ENCODE assay signal across 17 cellular contexts in genomic region chr3:52257911-52258310, GRCh38. TPM values are rescaled to one million over a fixed set of nuclear protein-coding genes. Genes with fewer than 3 reads are reported as not detected.
DNase-seq lines count a peak whose midpoint lies in the region; ATAC-seq and TF ChIP-seq lines count a peak whose summit lies in the region.
"Had no signal": no experiment of that assay in that cellular context is flagged by ENCODE, and none has a peak within 500 bp of the region (broad histone marks: within the 10 kb centered on the region; RNA-seq: fewer than 3 reads in every experiment).

No MANE protein-coding gene starts in this region.

- no peaks in the 10 kb centered on the region for H3K9me3 Mint-ChIP-seq in stimulated activated naive CD8-positive, alpha-beta T cell treated with anti-CD3 and anti-CD28 coated beads, Interleukin-15, Interleukin-2, amounts not matched to agents 100 ng/mL and 50 ng/mL, for 24 hours
- H3K9me3 Mint-ChIP-seq in activated naive CD8-positive, alpha-beta T cell treated with anti-CD3 and anti-CD28 coated beads, Interleukin-2, amount 10 ng/mL, durations not matched to agents 7 days and 5 days = no peaks in the 10 kb centered on the region
- no peaks in the 10 kb centered on the region for H3K9me3 Mint-ChIP-seq in WTC11
- H3K9me3 Mint-ChIP-seq: T-helper 1 cell treated with Interleukin-12 subunit alpha and Interleukin-12 subunit beta and Interleukin-4 antibody, amounts not matched to agents 30 μg/mL and 1 μg/mL, for 36 hours had no signal

- H3K4me3 Mint-ChIP-seq in stimulated activated naive CD8-positive, alpha-beta T cell treated with anti-CD3 and anti-CD28 coated beads, Interleukin-15, Interleukin-2, amounts not matched to agents 100 ng/mL and 50 ng/mL, for 24 hours = no peak overlapping the region
- no peak overlapping the region for H3K4me3 Mint-ChIP-seq in activated naive CD8-positive, alpha-beta T cell treated with anti-CD3 and anti-CD28 coated beads, Interleukin-2, amount 10 ng/mL, durations not matched to agents 7 days and 5 days
- no peak overlapping the region for H3K4me3 Mint-ChIP-seq in WTC11
- H3K4me3 Mint-ChIP-seq: CD14-positive monocyte; T-helper 1 cell treated with Interleukin-12 subunit alpha and Interleukin-12 subunit beta and Interleukin-4 antibody, amounts not matched to agents 30 μg/mL and 1 μg/mL, for 36 hours had no signal

- ATAC-seq in stimulated activated naive CD8-positive, alpha-beta T cell treated with anti-CD3 and anti-CD28 coated beads, Interleukin-15, Interleukin-2, amounts not matched to agents 100 U/mL and 50 U/mL, for 24 hours = no peak
- ATAC-seq in activated naive CD8-positive, alpha-beta T cell treated with anti-CD3 and anti-CD28 coated beads, Interleukin-2, amount 10 ng/mL, durations not matched to agents 7 days and 5 days (ENCODE audit: low read depth) = no peak
- ATAC-seq in WTC11 (no peak), HG03457 (IDR thresholded peaks at IDR 0.05; ENCODE audit: unreplicated experiment) (no peak)
- ATAC-seq: Panc1 had no signal

- DNase-seq in stimulated activated naive CD8-positive, alpha-beta T cell treated with anti-CD3 and anti-CD28 coated beads, Interleukin-15, Interleukin-2, amounts not matched to agents 100 U/mL and 50 U/mL, for 24 hours = no peak
- no peak for DNase-seq in activated naive CD8-positive, alpha-beta T cell treated with anti-CD3 and anti-CD28 coated beads, Interleukin-2, amount 10 ng/mL, durations not matched to agents 7 days and 5 days
- DNase-seq in fibroblast of villous mesenchyme (ENCODE audit: low read depth) (peak; percentile 50), WTC11 (ENCODE audit: low spot score) (no peak), activated gamma-delta T cell treated with Interleukin-2 at 50 U/mL for 16 hours (no peak)
- no peak for DNase-seq in stimulated activated CD4-positive, alpha-beta T cell treated with anti-CD3 and anti-CD28 coated beads, Interleukin-15, amount 100 ng/mL, for 24 hours
- DNase-seq: GDM1, hippocampal formation, islet precursor cell, NCI-H446 treated with DMSO at 0.1 percent for 48 hours, SJCRH30 had no signal

- POLR2A ChIA-PET in activated naive CD8-positive, alpha-beta T cell treated with anti-CD3 and anti-CD28 coated beads, Interleukin-2, amount 10 ng/mL, durations not matched to agents 7 days and 5 days (lab: Charles Lee) = interaction anchor here (1.9 to 30.7 kb wide), 2 partner anchors 18 to 20 kb away, joined by 7 to 1053 read pairs; partner anchors contain the start of genes GLYCTK and WDR82
- POLR2A ChIA-PET in WTC11 (lab: Charles Lee) = no interaction called here

- H3K27ac Mint-ChIP-seq in stimulated activated naive CD8-positive, alpha-beta T cell treated with anti-CD3 and anti-CD28 coated beads, Interleukin-15, Interleukin-2, amounts not matched to agents 100 ng/mL and 50 ng/mL, for 24 hours = peak overlapping the region; percentile 75
- peak overlapping the region; percentile 50 for H3K27ac Mint-ChIP-seq in activated naive CD8-positive, alpha-beta T cell treated with anti-CD3 and anti-CD28 coated beads, Interleukin-2, amount 10 ng/mL, durations not matched to agents 7 days and 5 days
- H3K27ac Mint-ChIP-seq in WTC11 = no peak overlapping the region

- no peak overlapping the region for H3K4me3 ChIP-seq in fibroblast of villous mesenchyme (ENCODE audit: low read depth, low read length)
- H3K4me3 ChIP-seq: SJCRH30, thoracic aorta had no signal

- peaks cover 93% of the 10 kb centered on the region for H3K4me1 Mint-ChIP-seq in stimulated activated naive CD8-positive, alpha-beta T cell treated with anti-CD3 and anti-CD28 coated beads, Interleukin-15, Interleukin-2, amounts not matched to agents 100 ng/mL and 50 ng/mL, for 24 hours (ENCODE audit: low read depth)
- peaks cover 78% of the 10 kb centered on the region for H3K4me1 Mint-ChIP-seq in activated naive CD8-positive, alpha-beta T cell treated with anti-CD3 and anti-CD28 coated beads, Interleukin-2, amount 10 ng/mL, durations not matched to agents 7 days and 5 days
- H3K4me1 Mint-ChIP-seq in WTC11 = no peaks in the 10 kb centered on the region

- no peaks in the 10 kb centered on the region for H3K27me3 Mint-ChIP-seq in stimulated activated naive CD8-positive, alpha-beta T cell treated with anti-CD3 and anti-CD28 coated beads, Interleukin-15, Interleukin-2, amounts not matched to agents 100 ng/mL and 50 ng/mL, for 24 hours
- no peaks in the 10 kb centered on the region for H3K27me3 Mint-ChIP-seq in activated naive CD8-positive, alpha-beta T cell treated with anti-CD3 and anti-CD28 coated beads, Interleukin-2, amount 10 ng/mL, durations not matched to agents 7 days and 5 days
- H3K27me3 Mint-ChIP-seq in WTC11 (ENCODE audit: low read depth) = no peaks in the 10 kb centered on the region

- no peak for TF ChIP-seq CTCF in fibroblast of villous mesenchyme (IDR thresholded peaks at IDR 0.05; ENCODE audit: insufficient read depth, low read depth, low read length)
- TF ChIP-seq CTCF in WTC11 (IDR thresholded peaks at IDR 0.05) = no peak

- peaks cover 96% of the 10 kb centered on the region for H3K36me3 Mint-ChIP-seq in stimulated activated naive CD8-positive, alpha-beta T cell treated with anti-CD3 and anti-CD28 coated beads, Interleukin-15, Interleukin-2, amounts not matched to agents 100 ng/mL and 50 ng/mL, for 24 hours (ENCODE audit: low read depth)
- peaks cover 71% of the 10 kb centered on the region for H3K36me3 Mint-ChIP-seq in activated naive CD8-positive, alpha-beta T cell treated with anti-CD3 and anti-CD28 coated beads, Interleukin-2, amount 10 ng/mL, durations not matched to agents 7 days and 5 days
- H3K36me3 Mint-ChIP-seq in WTC11 = peaks cover 87% of the 10 kb centered on the region

- CTCF ChIA-PET in WTC11 (lab: Charles Lee) = interaction anchor here (1.0 to 1.2 kb wide), 2 partner anchors 26 to 38 kb away, joined by 3 to 4 read pairs; no protein-coding TSS in a partner anchor

TF ChIP-seq in WTC11, 78 proteins besides CTCF, POLR2A, EP300 and RAD21 (continues in another document):
- TF ChIP-seq JAZF1 (CRISPR knock-in tag; IDR thresholded peaks at IDR 0.05) = no peak
- TF ChIP-seq KAT7 (CRISPR knock-in tag; IDR thresholded peaks at IDR 0.05; ENCODE audit: borderline replicate concordance) = no peak
- no peak for TF ChIP-seq JUN (CRISPR knock-in tag; IDR thresholded peaks at IDR 0.05)
- no peak for TF ChIP-seq ZNF416 (CRISPR knock-in tag; IDR thresholded peaks at IDR 0.05)
- no peak for TF ChIP-seq ZNF423 (CRISPR knock-in tag; IDR thresholded peaks at IDR 0.05)
- no peak for TF ChIP-seq E2F4 (CRISPR knock-in tag; IDR thresholded peaks at IDR 0.05; ENCODE audit: borderline replicate concordance, low read depth)
- TF ChIP-seq ZNF232 (CRISPR knock-in tag; IDR thresholded peaks at IDR 0.05) = no peak
- no peak for TF ChIP-seq PRRX2 (CRISPR knock-in tag; IDR thresholded peaks at IDR 0.05)
- TF ChIP-seq, protein P1, sequence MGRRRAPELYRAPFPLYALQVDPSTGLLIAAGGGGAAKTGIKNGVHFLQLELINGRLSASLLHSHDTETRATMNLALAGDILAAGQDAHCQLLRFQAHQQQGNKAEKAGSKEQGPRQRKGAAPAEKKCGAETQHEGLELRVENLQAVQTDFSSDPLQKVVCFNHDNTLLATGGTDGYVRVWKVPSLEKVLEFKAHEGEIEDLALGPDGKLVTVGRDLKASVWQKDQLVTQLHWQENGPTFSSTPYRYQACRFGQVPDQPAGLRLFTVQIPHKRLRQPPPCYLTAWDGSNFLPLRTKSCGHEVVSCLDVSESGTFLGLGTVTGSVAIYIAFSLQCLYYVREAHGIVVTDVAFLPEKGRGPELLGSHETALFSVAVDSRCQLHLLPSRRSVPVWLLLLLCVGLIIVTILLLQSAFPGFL (CRISPR knock-in tag; IDR thresholded peaks at IDR 0.05; ENCODE audit: borderline replicate concordance) = no peak
- no peak for TF ChIP-seq OVOL2 (CRISPR knock-in tag; IDR thresholded peaks at IDR 0.05; ENCODE audit: borderline replicate concordance)
- no peak for TF ChIP-seq ESRRA (CRISPR knock-in tag; IDR thresholded peaks at IDR 0.05; ENCODE audit: borderline replicate concordance)
- no peak for TF ChIP-seq NR3C1 (CRISPR knock-in tag; conservative IDR thresholded peaks at IDR 0.05; ENCODE audit: low read depth)

RNA-seq across cellular contexts. Expression of gene PPM1M, which starts 12.4 kb away (rescaled TPM):
- 100 to 1,000 TPM; 101 to 105 TPM for total RNA-seq in activated naive CD8-positive, alpha-beta T cell treated with anti-CD3 and anti-CD28 coated beads, Interleukin-2, amount 10 ng/mL, durations not matched to agents 7 days and 5 days
- 19.0 and 20.3 TPM in 2 replicates for total RNA-seq in fibroblast of villous mesenchyme
- total RNA-seq in WTC11 (2021) = 5.1 to 7.0 TPM (median 6.0 TPM) in 3 replicates

RNA-seq across cellular contexts. Expression of gene TWF2, which starts 19.0 kb away (rescaled TPM):
- total RNA-seq in activated naive CD8-positive, alpha-beta T cell treated with anti-CD3 and anti-CD28 coated beads, Interleukin-2, amount 10 ng/mL, durations not matched to agents 7 days and 5 days = 100 to 1,000 TPM; 118 to 122 TPM
- total RNA-seq in fibroblast of villous mesenchyme (75.6 and 130 TPM in 2 replicates), WTC11 (2021) (60.8 to 71.1 TPM (median 66.3 TPM) in 3 replicates)

RNA-seq across cellular contexts. Expression of gene WDR82, which starts 20.5 kb away (rescaled TPM):
- 100 to 1,000 TPM; 134 to 140 TPM for total RNA-seq in activated naive CD8-positive, alpha-beta T cell treated with anti-CD3 and anti-CD28 coated beads, Interleukin-2, amount 10 ng/mL, durations not matched to agents 7 days and 5 days
- total RNA-seq in fibroblast of villous mesenchyme = 51.2 and 68.2 TPM in 2 replicates
- 64.6 to 69.7 TPM (median 64.9 TPM) in 3 replicates for total RNA-seq in WTC11 (2021)

RNA-seq across cellular contexts. Expression of gene GLYCTK, which starts 29.7 kb away (rescaled TPM):
- total RNA-seq in activated naive CD8-positive, alpha-beta T cell treated with anti-CD3 and anti-CD28 coated beads, Interleukin-2, amount 10 ng/mL, durations not matched to agents 7 days and 5 days = 10 to 100 TPM; 26.2 to 31.2 TPM
- total RNA-seq in fibroblast of villous mesenchyme = 6.9 and 13.5 TPM in 2 replicates
- total RNA-seq in WTC11 (2021) = 5.8 to 8.7 TPM (median 6.2 TPM) in 3 replicates

RNA-seq across cellular contexts. Expression of gene TLR9, which starts 32.5 kb away (rescaled TPM):
- 1 to 10 TPM; 1.6 to 2.0 TPM for total RNA-seq in activated naive CD8-positive, alpha-beta T cell treated with anti-CD3 and anti-CD28 coated beads, Interleukin-2, amount 10 ng/mL, durations not matched to agents 7 days and 5 days
- total RNA-seq in fibroblast of villous mesenchyme (not detected in 2 replicates), WTC11 (2021) (not detected in 3 replicates)
- total RNA-seq: SJCRH30, thoracic aorta had no signal
